ENCODE assay signal across 20 cellular contexts in the genomic region with DNA sequence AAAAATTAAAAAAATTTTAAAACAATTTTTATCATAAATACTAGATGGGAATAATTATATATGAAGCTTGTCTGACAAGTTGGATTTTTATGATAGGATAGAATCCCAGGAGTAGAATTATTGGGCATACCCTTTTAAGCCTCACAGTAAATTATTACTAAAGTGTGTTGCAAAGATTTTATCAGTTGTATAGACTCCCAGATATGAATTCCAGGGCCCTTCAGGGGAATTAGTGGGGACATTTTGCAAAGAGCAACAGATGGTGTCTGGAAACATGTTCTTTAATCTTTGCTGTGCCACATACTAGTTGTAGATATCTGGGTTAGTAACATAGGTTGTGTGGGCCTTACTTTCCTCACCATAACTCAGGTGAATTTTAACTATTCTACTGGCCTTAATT. TPM values are rescaled to one million over a fixed set of nuclear protein-coding genes. Genes with fewer than 3 reads are reported as not detected.
DNase-seq lines count a peak whose midpoint lies in the region; ATAC-seq, FAIRE-seq and TF ChIP-seq lines count a peak whose summit lies in the region.
"Had no signal": no experiment of that assay in that cellular context is flagged by ENCODE, and none has a peak within 500 bp of the region (broad histone marks: within the 10 kb centered on the region; RNA-seq: fewer than 3 reads in every experiment).

No MANE protein-coding gene starts in this region.

- peaks cover 47% of the 10 kb centered on the region for H3K4me1 Mint-ChIP-seq in T-helper 2 cell treated with Interferon-gamma antibody and Interleukin-4, amounts not matched to agents 5 μg/mL and 100 μg/mL, for 36 hours (ENCODE audit: low read depth)
- peaks cover 45% of the 10 kb centered on the region for H3K4me1 Mint-ChIP-seq in activated T-helper 17 cell treated with anti-CD3 and anti-CD28 coated beads, Interleukin-2, amount 50 U/mL, for 72 hours
- peaks cover 30% of the 10 kb centered on the region in 2 donors for H3K4me1 Mint-ChIP-seq in natural killer cell treated with Interleukin-12 subunit alpha and Interleukin-12 subunit beta and Interleukin-15 and Interleukin-18, amount 100 ng/mL, for 72 hours (ENCODE audit: low read depth in 2 of 2)

- peaks cover 3% of the 10 kb centered on the region for H3K36me3 Mint-ChIP-seq in T-helper 2 cell treated with Interferon-gamma antibody and Interleukin-4, amounts not matched to agents 5 μg/mL and 100 μg/mL, for 36 hours (ENCODE audit: low read depth)
- H3K36me3 Mint-ChIP-seq in activated T-helper 17 cell treated with anti-CD3 and anti-CD28 coated beads, Interleukin-2, amount 50 U/mL, for 72 hours (ENCODE audit: low read depth): no peaks in the 10 kb centered on the region
- H3K36me3 Mint-ChIP-seq in natural killer cell treated with Interleukin-12 subunit alpha and Interleukin-12 subunit beta and Interleukin-15 and Interleukin-18, amount 100 ng/mL, for 72 hours: no peaks in the 10 kb centered on the region
- H3K36me3 Mint-ChIP-seq: naive B cell had no signal

- H3K4me1 ChIP-seq in tibial artery: peaks cover 0 to 70% (median 13%) of the 10 kb centered on the region in 4 donors
- H3K4me1 ChIP-seq: parathyroid adenoma had no signal

- intact Hi-C loops in tibial artery (cut with DNase I; ENCODE audit: low total_unique reads): no loop called here

- H3K4me3 ChIP-seq in tibial artery: no peak overlapping the region
- H3K4me3 ChIP-seq: upper lobe of right lung had no signal

- ATAC-seq in activated T-helper 17 cell treated with anti-CD3 and anti-CD28 coated beads, Interleukin-2, amount 50 U/mL, for 72 hours (replicated peaks): no peak
- ATAC-seq in natural killer cell treated with Interleukin-12 subunit alpha and Interleukin-12 subunit beta and Interleukin-15 and Interleukin-18, amount 100 ng/mL, for 72 hours: no peak
- ATAC-seq: Panc1, upper lobe of right lung had no signal

- H3K9me3 ChIP-seq in tibial artery: no peaks in the 10 kb centered on the region
- H3K9me3 ChIP-seq: upper lobe of right lung had no signal

- no peaks in the 10 kb centered on the region for H3K27me3 ChIP-seq in tibial artery
- H3K27me3 ChIP-seq: upper lobe of right lung had no signal

- H3K4me3 Mint-ChIP-seq in T-helper 2 cell treated with Interferon-gamma antibody and Interleukin-4, amounts not matched to agents 5 μg/mL and 100 μg/mL, for 36 hours: peak overlapping the region; percentile 65
- H3K4me3 Mint-ChIP-seq in activated T-helper 17 cell treated with anti-CD3 and anti-CD28 coated beads, Interleukin-2, amount 50 U/mL, for 72 hours: peak overlapping the region; percentile 62
- H3K4me3 Mint-ChIP-seq in natural killer cell treated with Interleukin-12 subunit alpha and Interleukin-12 subunit beta and Interleukin-15 and Interleukin-18, amount 100 ng/mL, for 72 hours: peak overlapping the region; percentile 58

- no peaks in the 10 kb centered on the region for H3K27me3 Mint-ChIP-seq in T-helper 2 cell treated with Interferon-gamma antibody and Interleukin-4, amounts not matched to agents 5 μg/mL and 100 μg/mL, for 36 hours (ENCODE audit: low read depth)
- no peaks in the 10 kb centered on the region for H3K27me3 Mint-ChIP-seq in activated T-helper 17 cell treated with anti-CD3 and anti-CD28 coated beads, Interleukin-2, amount 50 U/mL, for 72 hours
- H3K27me3 Mint-ChIP-seq in natural killer cell treated with Interleukin-12 subunit alpha and Interleukin-12 subunit beta and Interleukin-15 and Interleukin-18, amount 100 ng/mL, for 72 hours: no peaks in the 10 kb centered on the region
- H3K27me3 Mint-ChIP-seq: naive B cell had no signal

- no peak for DNase-seq in T-helper 2 cell treated with Interferon-gamma antibody and Interleukin-4, amounts not matched to agents 5 μg/mL and 100 μg/mL, for 36 hours (ENCODE audit: low spot score)
- DNase-seq in T-helper 2 cell: no peak
- no peak for DNase-seq in GM18507 (ENCODE audit: extremely low spot score, insufficient read length, low read depth)
- no peak for DNase-seq in natural killer cell treated with Interleukin-12 subunit alpha and Interleukin-12 subunit beta and Interleukin-15 and Interleukin-18, amount 100 ng/mL, for 72 hours (ENCODE audit: low spot score)
- no peak for DNase-seq in C1 segment of cervical spinal cord (lab: John Stamatoyannopoulos, UW)
- DNase-seq in tibial artery: no peak
- DNase-seq in HPDE6-E6E7 (ENCODE audit: extremely low spot score): no peak
- DNase-seq: foreskin fibroblast; GDM1; hypothalamus; naive B cell; NCI-H1436 treated with DMSO at 0.1 percent for 48 hours; NCI-H2227 treated with DMSO at 0.1 percent for 48 hours; stimulated activated naive CD4-positive, alpha-beta T cell treated with Interleukin-2 at 50 U/mL for 16 hours; upper lobe of right lung had no signal

- H3K27ac ChIP-seq in tibial artery: no peak overlapping the region
- H3K27ac ChIP-seq: parathyroid adenoma, upper lobe of right lung had no signal

- H3K9me3 Mint-ChIP-seq in T-helper 2 cell treated with Interferon-gamma antibody and Interleukin-4, amounts not matched to agents 5 μg/mL and 100 μg/mL, for 36 hours: no peaks in the 10 kb centered on the region
- no peaks in the 10 kb centered on the region for H3K9me3 Mint-ChIP-seq in activated T-helper 17 cell treated with anti-CD3 and anti-CD28 coated beads, Interleukin-2, amount 50 U/mL, for 72 hours
- no peaks in the 10 kb centered on the region for H3K9me3 Mint-ChIP-seq in natural killer cell treated with Interleukin-12 subunit alpha and Interleukin-12 subunit beta and Interleukin-15 and Interleukin-18, amount 100 ng/mL, for 72 hours
- H3K9me3 Mint-ChIP-seq: naive B cell had no signal

- TF ChIP-seq CTCF in tibial artery (IDR thresholded peaks at IDR 0.05): no peak

- no peaks in the 10 kb centered on the region for H3K36me3 ChIP-seq in tibial artery
- H3K36me3 ChIP-seq: upper lobe of right lung had no signal

- FAIRE-seq in GM18507 (lab: Jason Lieb, UNC): peak; percentile 53
- FAIRE-seq: endothelial cell of umbilical vein, H54 had no signal

- peak overlapping the region; percentile 41 for H3K27ac Mint-ChIP-seq in T-helper 2 cell treated with Interferon-gamma antibody and Interleukin-4, amounts not matched to agents 5 μg/mL and 100 μg/mL, for 36 hours
- peak overlapping the region; percentile 56 for H3K27ac Mint-ChIP-seq in activated T-helper 17 cell treated with anti-CD3 and anti-CD28 coated beads, Interleukin-2, amount 50 U/mL, for 72 hours
- peak overlapping the region; percentile 57 to 73 for H3K27ac Mint-ChIP-seq in natural killer cell treated with Interleukin-12 subunit alpha and Interleukin-12 subunit beta and Interleukin-15 and Interleukin-18, amount 100 ng/mL, for 72 hours

RNA-seq across cellular contexts. Expression of a gene that starts 28.7 kb away (rescaled TPM):
- 10 to 100 TPM; 46.5 to 49.2 TPM for total RNA-seq in activated T-helper 17 cell treated with anti-CD3 and anti-CD28 coated beads, Interleukin-2, amount 50 U/mL, for 72 hours
- total RNA-seq in natural killer cell treated with Interleukin-12 subunit alpha and Interleukin-12 subunit beta and Interleukin-15 and Interleukin-18, amount 100 ng/mL, for 72 hours: 10 to 100 TPM; 20.0 to 42.8 TPM
